ENCODE assay signal across 14 cellular contexts in the genomic region with DNA sequence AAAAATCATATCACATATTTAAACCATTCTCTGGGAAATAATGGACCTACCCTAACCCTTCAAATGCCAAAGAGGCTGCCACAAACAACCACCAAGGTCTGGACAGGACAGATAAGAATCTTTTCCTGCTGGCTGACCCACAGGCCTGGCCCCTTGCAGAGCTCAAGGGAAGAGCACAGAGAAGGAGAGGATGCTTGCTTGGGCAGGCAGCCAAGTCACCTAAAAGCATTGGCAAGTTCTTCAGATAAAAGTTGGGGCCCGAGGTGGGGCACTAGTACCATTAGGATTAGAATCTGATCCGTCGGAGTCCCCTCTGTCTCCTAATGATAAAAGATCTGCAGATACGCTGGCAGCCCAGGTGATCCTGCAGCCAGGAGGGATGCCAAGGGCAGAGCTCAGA.
"Had no signal": no experiment of that assay in that cellular context is flagged by ENCODE, and none has a peak within 500 bp of the region (broad histone marks: within the 10 kb centered on the region; RNA-seq: fewer than 3 reads in every experiment).

No MANE protein-coding gene starts in this region.

- DNase-seq: erythroblast; foreskin keratinocyte; left colon; left ventricle myocardium superior; mesendoderm; naive B cell; occipital lobe; pancreas; right cardiac atrium; small intestine; stimulated activated CD4-positive, alpha-beta T cell treated with anti-CD3 and anti-CD28 coated beads, Interleukin-12 subunit alpha, Interleukin-12 subunit beta, amount 100 ng/mL, for 4 hours; stimulated activated CD4-positive, alpha-beta T cell treated with anti-CD3 and anti-CD28 coated beads, Interleukin-2, amount 100 ng/mL, for 48 hours; stimulated activated naive CD4-positive, alpha-beta T cell treated with Interleukin-2 at 50 U/mL for 16 hours; thyroid gland had no signal

- H3K27ac ChIP-seq: foreskin keratinocyte, pancreas had no signal

- ATAC-seq: foreskin keratinocyte, left colon, left ventricle myocardium superior, pancreas, right cardiac atrium had no signal

- H3K27me3 ChIP-seq: foreskin keratinocyte, pancreas, thyroid gland had no signal

- H3K36me3 ChIP-seq: pancreas, thyroid gland had no signal

- H3K4me1 ChIP-seq: foreskin keratinocyte, pancreas had no signal

- H3K9me3 ChIP-seq: pancreas, thyroid gland had no signal

- H3K4me3 ChIP-seq: pancreas, thyroid gland had no signal
